9 cellular contexts compared by ENCODE assay signal in genomic region chr1:247210062-247210385, GRCh38. TPM values are rescaled to one million over a fixed set of nuclear protein-coding genes. Genes with fewer than 3 reads are reported as not detected.
A peak's percentile ranks its signal among the peaks of the same experiment; 100 is the strongest.
DNase-seq lines count a peak whose midpoint lies in the region; ATAC-seq and TF ChIP-seq lines count a peak whose summit lies in the region.
"Had no signal": no experiment of that assay in that cellular context is flagged by ENCODE, and none has a peak within 500 bp of the region (broad histone marks: within the 10 kb centered on the region; RNA-seq: fewer than 3 reads in every experiment).

No MANE protein-coding gene starts in this region.

- H3K36me3 ChIP-seq in CD4-positive, alpha-beta memory T cell (ENCODE audit: insufficient read depth, low read length), result no peaks in the 10 kb centered on the region
- H3K36me3 ChIP-seq in endocrine pancreas (ENCODE audit: control insufficient read depth, insufficient read depth, low read length) (no peaks in the 10 kb centered on the region), neural progenitor cell (no peaks in the 10 kb centered on the region)

- H3K4me1 Mint-ChIP-seq in CD4-positive, alpha-beta memory T cell, result peaks cover 51 to 79% (median 67%) of the 10 kb centered on the region in 4 donors
- H3K4me1 Mint-ChIP-seq in neural progenitor cell, result peaks cover 22% of the 10 kb centered on the region

- ATAC-seq in GM21423 (IDR thresholded peaks at IDR 0.05; ENCODE audit: unreplicated experiment), result peak; percentile 0
- no peak for ATAC-seq in GM21576 (IDR thresholded peaks at IDR 0.05; ENCODE audit: unreplicated experiment)

- peaks cover 0 to 3% (median 0%) of the 10 kb centered on the region in 8 donors for H3K9me3 Mint-ChIP-seq in CD4-positive, alpha-beta memory T cell
- peaks cover 14% of the 10 kb centered on the region for H3K9me3 Mint-ChIP-seq in neural progenitor cell

- no peaks in the 10 kb centered on the region for H3K27me3 ChIP-seq in CD4-positive, alpha-beta memory T cell (ENCODE audit: insufficient read depth, low read length)
- H3K27me3 ChIP-seq in endocrine pancreas (ENCODE audit: control insufficient read depth, insufficient read depth, low read length), result no peaks in the 10 kb centered on the region
- no peaks in the 10 kb centered on the region for H3K27me3 ChIP-seq in neural progenitor cell

- H3K36me3 Mint-ChIP-seq in CD4-positive, alpha-beta memory T cell, result peaks cover 18 to 33% of the 10 kb centered on the region in 2 donors
- peaks cover 29% of the 10 kb centered on the region for H3K36me3 Mint-ChIP-seq in neural progenitor cell

- DNase-seq in CD4-positive, alpha-beta memory T cell, result no peak
- DNase-seq in NCI-H526 treated with DMSO at 0.1 percent for 48 hours (lab: John Stamatoyannopoulos, UW), result peak; percentile 3
- DNase-seq in neural progenitor cell (ENCODE audit: low spot score), result no peak
- DNase-seq in NCI-H2081 treated with DMSO at 0.1 percent for 48 hours (lab: John Stamatoyannopoulos, UW), result no peak
- DNase-seq in NCI-H1092 treated with DMSO at 0.1 percent for 48 hours (lab: John Stamatoyannopoulos, UW), result no peak

- no peaks in the 10 kb centered on the region for H3K9me3 ChIP-seq in CD4-positive, alpha-beta memory T cell (ENCODE audit: control insufficient read depth in 1 of 2, low read length in 2 of 2)
- H3K9me3 ChIP-seq in endocrine pancreas (ENCODE audit: control insufficient read depth, low read length) (no peaks in the 10 kb centered on the region), neural progenitor cell (ENCODE audit: low read depth) (no peaks in the 10 kb centered on the region)

- H3K79me2 ChIP-seq in neural progenitor cell (ENCODE audit: low read depth), result peaks cover 42% of the 10 kb centered on the region

- peak overlapping the region; percentile 91 for H3K4me2 ChIP-seq in neural progenitor cell

- peak overlapping the region; percentile 66 to 70 for H3K4me3 ChIP-seq in CD4-positive, alpha-beta memory T cell (ENCODE audit: low read length in 2 of 2)
- H3K4me3 ChIP-seq in endocrine pancreas (ENCODE audit: control insufficient read depth, insufficient read depth, low read length) (peak overlapping the region; percentile 82), neural progenitor cell (peak overlapping the region; percentile 59)

- H2AFZ ChIP-seq in neural progenitor cell (replicated peaks), result peak overlapping the region; percentile 21

- H3K9ac ChIP-seq in endocrine pancreas (ENCODE audit: control insufficient read depth, insufficient read depth, low read length) (peak overlapping the region; percentile 65), neural progenitor cell (peak overlapping the region; percentile 51)

- no peaks in the 10 kb centered on the region for H4K20me1 ChIP-seq in neural progenitor cell (ENCODE audit: low read depth)

- CTCF ChIA-PET in CD4-positive, alpha-beta memory T cell (lab: Charles Lee; ENCODE audit: partially characterized antibody), result interaction anchor here (1.5 kb wide), 1 partner anchor 180 kb away, joined by 5 read pairs; no protein-coding TSS in a partner anchor

- H3F3A ChIP-seq in neural progenitor cell (ENCODE audit: low read depth), result peaks cover 5% of the 10 kb centered on the region

- no peaks in the 10 kb centered on the region for H3K27me3 Mint-ChIP-seq in CD4-positive, alpha-beta memory T cell
- peaks cover 2% of the 10 kb centered on the region for H3K27me3 Mint-ChIP-seq in neural progenitor cell (ENCODE audit: insufficient read depth, low read depth)

- POLR2A ChIA-PET in CD4-positive, alpha-beta memory T cell (lab: Charles Lee; ENCODE audit: partially characterized antibody), result interaction anchor here (0.8 to 1.8 kb wide), 9 partner anchors 11 to 279 kb away, joined by 3 to 10 read pairs (median 3); partner anchors contain the start of genes ZNF496, ZNF669 and ZNF670

- peak overlapping the region; percentile 77 to 96 (median 94) for H3K4me3 Mint-ChIP-seq in CD4-positive, alpha-beta memory T cell
- peak overlapping the region; percentile 93 for H3K4me3 Mint-ChIP-seq in neural progenitor cell

- H3K4me1 ChIP-seq in CD4-positive, alpha-beta memory T cell (ENCODE audit: insufficient read depth, low read length), result peaks cover 75% of the 10 kb centered on the region
- H3K4me1 ChIP-seq in endocrine pancreas (ENCODE audit: control insufficient read depth, insufficient read depth, low read length), result peaks cover 5% of the 10 kb centered on the region
- peaks cover 10% of the 10 kb centered on the region for H3K4me1 ChIP-seq in neural progenitor cell

- peak overlapping the region; percentile 80 to 95 (median 92) for H3K27ac Mint-ChIP-seq in CD4-positive, alpha-beta memory T cell
- no peak overlapping the region for H3K27ac Mint-ChIP-seq in neural progenitor cell

- peak overlapping the region; percentile 76 for H3K27ac ChIP-seq in CD4-positive, alpha-beta memory T cell (ENCODE audit: low read depth, low read length)
- H3K27ac ChIP-seq in neural progenitor cell, result no peak overlapping the region

- intact Hi-C loops in CD4-positive, alpha-beta memory T cell (cut with micrococcal nuclease), result loop anchor here (1.0 to 10.0 kb wide), 6 partner anchors 37 to 279 kb away; partner anchors contain the start of genes AHCTF1, ZNF124, ZNF496 and ZNF669

- no peak for TF ChIP-seq CTCF in neural progenitor cell (IDR thresholded peaks at IDR 0.05)

RNA-seq across cellular contexts. Expression of gene ZNF124, which starts 38.2 kb away (rescaled TPM):
- 10 to 100 TPM; 25.0 to 26.8 TPM for total RNA-seq in CD4-positive, alpha-beta memory T cell
- 1 to 10 TPM; 6.6 to 9.2 TPM for polyA plus RNA-seq in CD4-positive, alpha-beta memory T cell
- 94.3 and 129 TPM in 2 replicates for total RNA-seq in neural progenitor cell (ENCODE audit: low replicate concordance)

RNA-seq across cellular contexts. Expression of gene VN1R5, which starts 45.8 kb away (rescaled TPM):
- not detected for total RNA-seq in CD4-positive, alpha-beta memory T cell
- not detected for polyA plus RNA-seq in CD4-positive, alpha-beta memory T cell
- not detected in 2 replicates for total RNA-seq in neural progenitor cell (ENCODE audit: low replicate concordance)
- total RNA-seq: RPMI7951 had no signal
